ENCODE assay signal across 14 cellular contexts in the genomic region with DNA sequence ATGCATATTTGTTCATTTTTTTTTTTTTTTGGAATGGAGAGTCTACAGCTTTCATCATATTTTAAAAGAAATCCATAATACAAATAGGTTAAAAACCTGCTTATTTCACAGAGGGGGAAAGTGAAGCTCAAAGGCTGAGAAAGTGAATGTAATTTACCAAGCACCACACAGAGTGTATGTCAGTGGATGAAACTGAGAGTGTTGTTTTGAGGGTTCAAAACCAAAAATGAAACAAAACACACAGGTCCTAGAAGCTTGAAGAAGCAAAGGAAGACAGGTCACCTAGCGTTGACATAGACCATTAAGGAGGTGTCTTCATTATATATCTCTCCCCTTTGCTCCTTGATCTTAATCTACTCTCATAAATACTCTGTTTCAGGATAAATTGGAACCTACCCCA. TPM values are rescaled to one million over a fixed set of nuclear protein-coding genes. Genes with fewer than 3 reads are reported as not detected.
A peak's percentile ranks its signal among the peaks of the same experiment; 100 is the strongest.
DNase-seq lines count a peak whose midpoint lies in the region; ATAC-seq and TF ChIP-seq lines count a peak whose summit lies in the region.
"Had no signal": no experiment of that assay in that cellular context is flagged by ENCODE, and none has a peak within 500 bp of the region (broad histone marks: within the 10 kb centered on the region; RNA-seq: fewer than 3 reads in every experiment).

No MANE protein-coding gene starts in this region.

- ATAC-seq in GM18498 (IDR thresholded peaks at IDR 0.05; ENCODE audit: unreplicated experiment) (peak; percentile 95), GM19438 (IDR thresholded peaks at IDR 0.05; ENCODE audit: low read depth, unreplicated experiment) (peak; percentile 95), HG02610 (IDR thresholded peaks at IDR 0.05; ENCODE audit: unreplicated experiment) (peak; percentile 85), HG03196 (IDR thresholded peaks at IDR 0.05; ENCODE audit: unreplicated experiment) (peak; percentile 83)
- ATAC-seq in stimulated activated memory B cell treated with anti-CD40 and anti-IgM and Interleukin-4, amounts not matched to agents 10 μg/mL and 1 μg/mL and 100 μg/mL, for 72 hours = no peak
- ATAC-seq: stimulated activated naive B cell treated with anti-CD40 and anti-IgM and Interleukin-4, amounts not matched to agents 10 μg/mL and 1 μg/mL and 100 μg/mL, for 72 hours had no signal

- H3K4me3 ChIP-seq in dorsolateral prefrontal cortex = no peak overlapping the region

- H3K4me3 Mint-ChIP-seq in stimulated activated memory B cell treated with anti-CD40 and anti-IgM and Interleukin-4, amounts not matched to agents 10 μg/mL and 1 μg/mL and 100 μg/mL, for 72 hours = no peak overlapping the region
- H3K4me3 Mint-ChIP-seq: stimulated activated naive B cell treated with anti-CD40 and anti-IgM and Interleukin-4, amounts not matched to agents 10 μg/mL and 1 μg/mL and 100 μg/mL, for 72 hours had no signal

- H3K27me3 Mint-ChIP-seq in stimulated activated memory B cell treated with anti-CD40 and anti-IgM and Interleukin-4, amounts not matched to agents 10 μg/mL and 1 μg/mL and 100 μg/mL, for 72 hours = peaks cover 34% of the 10 kb centered on the region
- H3K27me3 Mint-ChIP-seq: stimulated activated naive B cell treated with anti-CD40 and anti-IgM and Interleukin-4, amounts not matched to agents 10 μg/mL and 1 μg/mL and 100 μg/mL, for 72 hours had no signal

- no peaks in the 10 kb centered on the region for H3K4me1 Mint-ChIP-seq in stimulated activated memory B cell treated with anti-CD40 and anti-IgM and Interleukin-4, amounts not matched to agents 10 μg/mL and 1 μg/mL and 100 μg/mL, for 72 hours
- H3K4me1 Mint-ChIP-seq: stimulated activated naive B cell treated with anti-CD40 and anti-IgM and Interleukin-4, amounts not matched to agents 10 μg/mL and 1 μg/mL and 100 μg/mL, for 72 hours had no signal

- no peaks in the 10 kb centered on the region for H3K9me3 Mint-ChIP-seq in stimulated activated memory B cell treated with anti-CD40 and anti-IgM and Interleukin-4, amounts not matched to agents 10 μg/mL and 1 μg/mL and 100 μg/mL, for 72 hours
- H3K9me3 Mint-ChIP-seq: activated T-helper 2 cell treated with anti-CD3 and anti-CD28 coated beads, Interferon-gamma antibody, Interleukin-2, Interleukin-4, amounts not matched to agents 10 μg/mL and 5 μg/mL and 100 μg/mL, durations not matched to agents 14 hours and 24 hours and 36 hours; stimulated activated naive B cell treated with anti-CD40 and anti-IgM and Interleukin-4, amounts not matched to agents 10 μg/mL and 1 μg/mL and 100 μg/mL, for 72 hours had no signal

- no peak overlapping the region for H3K27ac Mint-ChIP-seq in stimulated activated memory B cell treated with anti-CD40 and anti-IgM and Interleukin-4, amounts not matched to agents 10 μg/mL and 1 μg/mL and 100 μg/mL, for 72 hours
- H3K27ac Mint-ChIP-seq: activated T-helper 2 cell treated with anti-CD3 and anti-CD28 coated beads, Interferon-gamma antibody, Interleukin-2, Interleukin-4, amounts not matched to agents 10 μg/mL and 5 μg/mL and 100 μg/mL, durations not matched to agents 14 hours and 24 hours and 36 hours; stimulated activated naive B cell treated with anti-CD40 and anti-IgM and Interleukin-4, amounts not matched to agents 10 μg/mL and 1 μg/mL and 100 μg/mL, for 72 hours had no signal

- intact Hi-C loops in dorsolateral prefrontal cortex (cut with DNase I) = no loop called here

- H3K27ac ChIP-seq in dorsolateral prefrontal cortex = no peak overlapping the region

- DNase-seq in dorsolateral prefrontal cortex (no peak), cortex of kidney (lab: John Stamatoyannopoulos, UW) (no peak)
- DNase-seq in activated CD4-positive, CD25-positive, alpha-beta regulatory T cell (lab: John Stamatoyannopoulos, UW) = no peak
- DNase-seq: activated CD4-positive, alpha-beta T cell treated with anti-CD3 and anti-CD28 coated beads, Interleukin-2, amount 50 U/mL, for 48 hours; DMS153; foreskin melanocyte; stimulated activated naive B cell treated with anti-CD40 and anti-IgM and Interleukin-4, amounts not matched to agents 10 μg/mL and 1 μg/mL and 100 μg/mL, for 72 hours; T-helper 1 cell had no signal

- no peaks in the 10 kb centered on the region for H3K36me3 Mint-ChIP-seq in stimulated activated memory B cell treated with anti-CD40 and anti-IgM and Interleukin-4, amounts not matched to agents 10 μg/mL and 1 μg/mL and 100 μg/mL, for 72 hours
- H3K36me3 Mint-ChIP-seq: stimulated activated naive B cell treated with anti-CD40 and anti-IgM and Interleukin-4, amounts not matched to agents 10 μg/mL and 1 μg/mL and 100 μg/mL, for 72 hours had no signal

- H3K27me3 ChIP-seq in dorsolateral prefrontal cortex = peaks cover 0 to 4% (median 0%) of the 10 kb centered on the region in 45 donors

- TF ChIP-seq CTCF in dorsolateral prefrontal cortex (IDR thresholded peaks at IDR 0.05 in 54 of 56, conservative IDR thresholded peaks at IDR 0.05 in 2 of 56; ENCODE audit: low read depth in 1 of 56, partially characterized antibody in 56 of 56) = no peak

RNA-seq across cellular contexts. Expression of gene NMUR2, which starts 7.5 kb away (rescaled TPM):
- 1 to 10 TPM in 21 of 120 experiments, under 1 TPM in 70, not detected in 29; 0.21 to 2.6 (median 0.60) TPM for total RNA-seq in dorsolateral prefrontal cortex
- total RNA-seq: activated T-helper 2 cell treated with anti-CD3 and anti-CD28 coated beads, Interferon-gamma antibody, Interleukin-2, Interleukin-4, amounts not matched to agents 10 μg/mL and 5 μg/mL and 100 μg/mL, durations not matched to agents 14 hours and 24 hours and 36 hours had no signal
